In the genomic region with DNA sequence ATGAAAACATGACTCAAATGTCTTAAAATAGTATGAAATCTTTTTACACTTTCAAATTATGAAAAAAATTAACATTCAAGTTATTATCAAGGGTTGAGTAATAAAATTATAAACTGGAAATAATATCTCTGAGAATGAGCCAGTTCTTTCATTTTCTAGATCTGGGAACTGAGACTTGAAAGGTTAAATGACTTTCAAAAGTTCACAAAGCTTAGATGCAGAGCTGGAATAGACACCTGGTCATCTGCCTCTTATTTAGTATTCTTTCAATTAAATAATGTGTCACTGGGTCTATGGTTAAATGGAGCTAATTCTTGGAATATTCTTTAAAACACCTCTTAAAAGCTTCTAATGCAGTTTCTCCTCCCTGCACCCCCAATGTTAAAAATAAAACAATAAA, we compare ENCODE assay signal across 21 cellular contexts.
"Had no signal": no experiment of that assay in that cellular context is flagged by ENCODE, and none has a peak within 500 bp of the region (broad histone marks: within the 10 kb centered on the region; RNA-seq: fewer than 3 reads in every experiment).

No MANE protein-coding gene starts in this region.

- H3K9me3 Mint-ChIP-seq: activated naive CD8-positive, alpha-beta T cell treated with anti-CD3 and anti-CD28 coated beads, Interleukin-2, amount 10 ng/mL, durations not matched to agents 7 days and 5 days; natural killer cell treated with Interleukin-12 subunit alpha and Interleukin-12 subunit beta and Interleukin-15 and Interleukin-18, amount 100 ng/mL, for 72 hours had no signal

- H3K4me3 Mint-ChIP-seq: activated CD4-positive, alpha-beta T cell treated with anti-CD3 and anti-CD28 coated beads for 36 hours; activated naive CD8-positive, alpha-beta T cell treated with anti-CD3 and anti-CD28 coated beads, Interleukin-2, amount 10 ng/mL, durations not matched to agents 7 days and 5 days; natural killer cell treated with Interleukin-12 subunit alpha and Interleukin-12 subunit beta and Interleukin-15 and Interleukin-18, amount 100 ng/mL, for 72 hours had no signal

- H3K27ac Mint-ChIP-seq: activated CD4-positive, alpha-beta T cell treated with anti-CD3 and anti-CD28 coated beads for 36 hours; activated naive CD8-positive, alpha-beta T cell treated with anti-CD3 and anti-CD28 coated beads, Interleukin-2, amount 10 ng/mL, durations not matched to agents 7 days and 5 days had no signal

- H3K36me3 Mint-ChIP-seq: natural killer cell treated with Interleukin-12 subunit alpha and Interleukin-12 subunit beta and Interleukin-15 and Interleukin-18, amount 100 ng/mL, for 72 hours had no signal

- DNase-seq: activated CD4-positive, alpha-beta T cell treated with anti-CD3 and anti-CD28 coated beads for 36 hours; activated CD4-positive, alpha-beta T cell treated with anti-CD3 and anti-CD28 coated beads, Interleukin-2, amount 50 U/mL, for 4 hours; activated CD8-positive, alpha-beta memory T cell treated with anti-CD3 and anti-CD28 coated beads for 24 hours; activated CD8-positive, alpha-beta memory T cell treated with anti-CD3 and anti-CD28 coated beads, Interleukin-2, amount 50 U/mL, for 48 hours; activated naive CD4-positive, alpha-beta T cell treated with Interleukin-2 at 50 U/mL for 16 hours; activated naive CD8-positive, alpha-beta T cell treated with anti-CD3 and anti-CD28 coated beads, Interleukin-2, amount 10 ng/mL, durations not matched to agents 7 days and 5 days; activated T-cell treated with anti-CD3 and anti-CD28 coated beads, Interleukin-2, amount 50 U/mL, for 48 hours; amygdala; cerebellar nuclear complex; heart left ventricle; left ventricle myocardium superior; mammary epithelial cell; psoas muscle; spleen; stimulated activated CD4-positive, alpha-beta T cell treated with anti-CD3 and anti-CD28 coated beads, Interleukin-4, amount 100 ng/mL, for 1 hour; stimulated activated naive CD4-positive, alpha-beta T cell treated with Interleukin-2 at 50 U/mL for 16 hours; T-helper 9 cell; thyroid gland; upper lobe of right lung had no signal

- H3K4me1 ChIP-seq: thyroid gland, upper lobe of right lung had no signal

- H3K27me3 Mint-ChIP-seq: activated CD4-positive, alpha-beta T cell treated with anti-CD3 and anti-CD28 coated beads for 36 hours; activated naive CD8-positive, alpha-beta T cell treated with anti-CD3 and anti-CD28 coated beads, Interleukin-2, amount 10 ng/mL, durations not matched to agents 7 days and 5 days; natural killer cell treated with Interleukin-12 subunit alpha and Interleukin-12 subunit beta and Interleukin-15 and Interleukin-18, amount 100 ng/mL, for 72 hours had no signal

- H3K4me3 ChIP-seq: heart left ventricle, psoas muscle, right atrium auricular region, spleen, thyroid gland, upper lobe of right lung had no signal

- ATAC-seq: left ventricle myocardium superior; natural killer cell treated with Interleukin-12 subunit alpha and Interleukin-12 subunit beta and Interleukin-15 and Interleukin-18, amount 100 ng/mL, for 72 hours; psoas muscle; upper lobe of right lung had no signal

- H3K27me3 ChIP-seq: heart left ventricle, right atrium auricular region, spleen, thyroid gland, upper lobe of right lung had no signal

- H3K27ac ChIP-seq: psoas muscle, right atrium auricular region, thyroid gland, upper lobe of right lung had no signal

- H3K9me3 ChIP-seq: psoas muscle, right atrium auricular region, spleen, thyroid gland, upper lobe of right lung had no signal
